In the genomic region with DNA sequence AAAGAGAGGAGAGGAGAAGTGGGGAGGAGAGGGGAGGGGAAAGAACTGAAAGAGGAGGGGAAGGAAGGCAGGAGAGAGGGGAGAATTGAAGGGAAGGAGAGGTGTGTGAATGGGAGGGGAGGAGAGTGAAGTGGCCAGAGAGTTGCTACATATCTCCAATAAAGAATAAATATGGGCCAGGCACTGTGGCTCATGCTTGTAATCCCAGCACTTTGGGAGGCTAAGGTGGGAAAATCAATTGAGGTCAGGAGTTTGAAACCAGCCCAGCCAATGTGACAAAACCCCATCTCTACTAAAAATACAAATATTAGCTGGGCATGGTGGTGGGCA, we compare ENCODE assay signal across 25 cellular contexts.
DNase-seq lines count a peak whose midpoint lies in the region; ATAC-seq, FAIRE-seq and TF ChIP-seq lines count a peak whose summit lies in the region.
"Had no signal": no experiment of that assay in that cellular context is flagged by ENCODE, and none has a peak within 500 bp of the region (broad histone marks: within the 10 kb centered on the region; RNA-seq: fewer than 3 reads in every experiment).

No MANE protein-coding gene starts in this region.

- POLR2A ChIA-PET in A549 (lab: Yijun Ruan, JAX): no interaction called here

- no peak for TF ChIP-seq RAD21 in A549 (conservative IDR thresholded peaks at IDR 0.05 in 1 of 2, IDR thresholded peaks at IDR 0.05 in 1 of 2)

- H3K9me3 ChIP-seq in A549: 0 out of 3 replicates have a peak, but pooled peaks cover 4% of the 10 kb centered on the region
- H3K9me3 ChIP-seq: ascending aorta had no signal

- CTCF ChIA-PET in A549 (lab: Yijun Ruan, JAX): interaction anchor here (0.5 kb wide), 1 partner anchor 59 kb away, joined by 3 read pairs; no protein-coding TSS in a partner anchor

- TF ChIP-seq EP300 in A549 (IDR thresholded peaks at IDR 0.05): no peak

- DNase-seq in A549 (ENCODE audit: low read depth in 1 of 2, low spot score in 1 of 2): no peak
- DNase-seq in epithelial cell of prostate (ENCODE audit: low read depth, low spot score): no peak
- DNase-seq in omental fat pad (ENCODE audit: low spot score): no peak
- DNase-seq in NCI-H82 treated with DMSO at 0.1 percent for 48 hours (lab: John Stamatoyannopoulos, UW; ENCODE audit: unreplicated experiment): no peak
- DNase-seq: activated effector memory CD4-positive, alpha-beta T cell treated with anti-CD3 and anti-CD28 coated beads, Interleukin-2, amount 50 U/mL, for 16 hours; activated naive CD8-positive, alpha-beta T cell treated with anti-CD3 and anti-CD28 coated beads for 36 hours; caudate nucleus; CD8-positive, alpha-beta memory T cell; heart right ventricle; NCI-H1092 treated with DMSO at 0.1 percent for 48 hours; NCI-H187; NCI-H2171 treated with DMSO at 0.1 percent for 48 hours; NCI-H526; right cardiac atrium; spleen; T-helper 17 cell had no signal

- H3K4me2 ChIP-seq in A549: peak overlapping the region; percentile 65

- H3K4me3 ChIP-seq in A549: no peak overlapping the region
- H3K4me3 ChIP-seq: ascending aorta, heart right ventricle, spleen, tibial nerve had no signal

- no peak for FAIRE-seq in A549 (lab: Jason Lieb, UNC)
- FAIRE-seq: G401.6 had no signal

- peaks cover 37% of the 10 kb centered on the region for H3K4me1 ChIP-seq in A549
- H3K4me1 ChIP-seq: ascending aorta, foreskin keratinocyte, heart right ventricle, spleen, tibial nerve had no signal

- peak overlapping the region; percentile 83 to 84 for H3K27ac ChIP-seq in A549
- H3K27ac ChIP-seq in epithelial cell of prostate: peak overlapping the region; percentile 35
- H3K27ac ChIP-seq: ascending aorta, foreskin keratinocyte, heart right ventricle, RWPE1, spleen, tibial nerve had no signal

- no peak for TF ChIP-seq POLR2A in A549 (IDR thresholded peaks at IDR 0.05; ENCODE audit: low read length)

- ATAC-seq in A549: peak; percentile 71 to 78; a peak in 4 of 6 replicates
- ATAC-seq in GM21390 (IDR thresholded peaks at IDR 0.05; ENCODE audit: unreplicated experiment): peak; percentile 4
- peak; percentile 3 for ATAC-seq in HG03175 (IDR thresholded peaks at IDR 0.05; ENCODE audit: unreplicated experiment)
- no peak for ATAC-seq in GM18868 (IDR thresholded peaks at IDR 0.05; ENCODE audit: unreplicated experiment)
- no peak for ATAC-seq in omental fat pad (ENCODE audit: low FRiP score)
- no peak for ATAC-seq in GM18873 (IDR thresholded peaks at IDR 0.05; ENCODE audit: low FRiP score, unreplicated experiment)
- ATAC-seq: foreskin keratinocyte, heart right ventricle, right cardiac atrium, T-helper 17 cell had no signal

- no peak for TF ChIP-seq CTCF in A549 (IDR thresholded peaks at IDR 0.05)
- TF ChIP-seq CTCF in omental fat pad (IDR thresholded peaks at IDR 0.05): no peak

TF ChIP-seq in A549, 52 proteins besides CTCF, POLR2A, EP300 and RAD21:
- TF ChIP-seq GATA3 (IDR thresholded peaks at IDR 0.05; ENCODE audit: borderline replicate concordance) (no peak), FOXS1 (CRISPR knock-in tag; IDR thresholded peaks at IDR 0.05) (no peak), MYC (IDR thresholded peaks at IDR 0.05; ENCODE audit: borderline replicate concordance, low read length) (no peak), BHLHE40 (IDR thresholded peaks at IDR 0.05; ENCODE audit: low read depth, low read length) (no peak), RCOR1 (IDR thresholded peaks at IDR 0.05; ENCODE audit: low read depth, low read length) (no peak), NR3C1 (IDR thresholded peaks at IDR 0.05) (no peak), ZFP36 (IDR thresholded peaks at IDR 0.05; ENCODE audit: borderline replicate concordance, partially characterized antibody) (no peak), MAZ (IDR thresholded peaks at IDR 0.05; ENCODE audit: borderline replicate concordance, low read depth, low read length) (no peak), KDM1A (IDR thresholded peaks at IDR 0.05; ENCODE audit: low read depth) (no peak), CBX2 (IDR thresholded peaks at IDR 0.05; ENCODE audit: borderline replicate concordance, low read depth) (no peak), ESRRA (IDR thresholded peaks at IDR 0.05; ENCODE audit: borderline replicate concordance, low read length) (no peak)
- TF ChIP-seq, protein P1, sequence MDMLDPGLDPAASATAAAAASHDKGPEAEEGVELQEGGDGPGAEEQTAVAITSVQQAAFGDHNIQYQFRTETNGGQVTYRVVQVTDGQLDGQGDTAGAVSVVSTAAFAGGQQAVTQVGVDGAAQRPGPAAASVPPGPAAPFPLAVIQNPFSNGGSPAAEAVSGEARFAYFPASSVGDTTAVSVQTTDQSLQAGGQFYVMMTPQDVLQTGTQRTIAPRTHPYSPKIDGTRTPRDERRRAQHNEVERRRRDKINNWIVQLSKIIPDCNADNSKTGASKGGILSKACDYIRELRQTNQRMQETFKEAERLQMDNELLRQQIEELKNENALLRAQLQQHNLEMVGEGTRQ (IDR thresholded peaks at IDR 0.05): no peak
- TF ChIP-seq, protein P2, sequence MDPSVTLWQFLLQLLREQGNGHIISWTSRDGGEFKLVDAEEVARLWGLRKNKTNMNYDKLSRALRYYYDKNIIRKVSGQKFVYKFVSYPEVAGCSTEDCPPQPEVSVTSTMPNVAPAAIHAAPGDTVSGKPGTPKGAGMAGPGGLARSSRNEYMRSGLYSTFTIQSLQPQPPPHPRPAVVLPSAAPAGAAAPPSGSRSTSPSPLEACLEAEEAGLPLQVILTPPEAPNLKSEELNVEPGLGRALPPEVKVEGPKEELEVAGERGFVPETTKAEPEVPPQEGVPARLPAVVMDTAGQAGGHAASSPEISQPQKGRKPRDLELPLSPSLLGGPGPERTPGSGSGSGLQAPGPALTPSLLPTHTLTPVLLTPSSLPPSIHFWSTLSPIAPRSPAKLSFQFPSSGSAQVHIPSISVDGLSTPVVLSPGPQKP (IDR thresholded peaks at IDR 0.05; ENCODE audit: low read depth, low read length): no peak
- TF ChIP-seq, protein P3, sequence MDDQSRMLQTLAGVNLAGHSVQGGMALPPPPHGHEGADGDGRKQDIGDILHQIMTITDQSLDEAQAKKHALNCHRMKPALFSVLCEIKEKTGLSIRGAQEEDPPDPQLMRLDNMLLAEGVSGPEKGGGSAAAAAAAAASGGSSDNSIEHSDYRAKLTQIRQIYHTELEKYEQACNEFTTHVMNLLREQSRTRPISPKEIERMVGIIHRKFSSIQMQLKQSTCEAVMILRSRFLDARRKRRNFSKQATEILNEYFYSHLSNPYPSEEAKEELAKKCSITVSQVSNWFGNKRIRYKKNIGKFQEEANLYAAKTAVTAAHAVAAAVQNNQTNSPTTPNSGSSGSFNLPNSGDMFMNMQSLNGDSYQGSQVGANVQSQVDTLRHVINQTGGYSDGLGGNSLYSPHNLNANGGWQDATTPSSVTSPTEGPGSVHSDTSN (IDR thresholded peaks at IDR 0.05): no peak
TF ChIP-seq in A549: peak in this region for 0.

Comparison
In these comparisons a context has a peak if more than half of its experiments do, and no peak if none do; other contexts are left out.
1. ATAC-seq: peak in A549 (2 of 2), GM21390 (single experiment) and HG03175 (single experiment); none in GM18868 (single experiment), omental fat pad (single experiment) and GM18873 (single experiment).